Comparison of ENCODE assay signal across 1 cellular context in the genomic region with DNA sequence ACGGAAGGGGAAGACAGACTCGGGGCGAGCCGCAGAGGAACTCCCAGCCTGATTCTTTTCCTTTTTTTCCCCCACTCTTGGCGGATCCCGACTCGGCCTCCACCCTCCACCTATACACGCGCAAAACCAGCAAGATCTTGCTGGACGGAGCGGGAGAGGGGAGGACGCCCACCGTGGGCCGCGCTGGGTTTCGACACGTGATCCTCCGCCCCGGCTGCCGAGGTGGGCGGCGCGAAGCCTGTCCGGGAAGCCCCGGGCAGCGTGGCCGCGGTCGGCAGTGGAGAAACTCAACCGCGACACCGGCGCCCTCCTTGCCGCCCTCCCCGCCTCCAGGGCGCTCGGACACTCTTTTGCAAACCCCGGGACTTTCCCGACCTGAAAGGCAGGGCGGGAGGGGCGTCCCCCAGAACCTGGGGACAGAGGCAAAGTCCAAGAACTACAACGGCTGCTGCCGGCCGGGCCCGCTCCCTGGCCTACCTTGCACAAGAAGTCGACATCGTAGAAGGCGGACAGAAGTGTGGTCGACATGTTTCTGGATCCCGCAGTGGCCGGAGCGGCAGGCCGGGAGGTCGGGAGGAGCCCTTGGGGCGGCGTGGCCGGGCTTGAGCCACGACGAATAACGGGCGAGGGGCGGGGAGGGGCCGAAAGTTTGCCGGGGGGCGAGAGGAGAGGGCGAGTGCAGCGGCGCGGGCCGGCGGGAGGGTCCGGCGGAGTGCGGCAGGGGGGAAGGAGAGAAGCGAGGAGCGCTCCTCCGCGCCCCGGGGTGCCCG.
TF ChIP-seq lines count a peak whose summit lies in the region.

No MANE protein-coding gene starts in this region.

TF ChIP-seq in SK-N-SH, 30 proteins besides CTCF, POLR2A, EP300 and RAD21 (continued from another document):
- TF ChIP-seq, protein P1, sequence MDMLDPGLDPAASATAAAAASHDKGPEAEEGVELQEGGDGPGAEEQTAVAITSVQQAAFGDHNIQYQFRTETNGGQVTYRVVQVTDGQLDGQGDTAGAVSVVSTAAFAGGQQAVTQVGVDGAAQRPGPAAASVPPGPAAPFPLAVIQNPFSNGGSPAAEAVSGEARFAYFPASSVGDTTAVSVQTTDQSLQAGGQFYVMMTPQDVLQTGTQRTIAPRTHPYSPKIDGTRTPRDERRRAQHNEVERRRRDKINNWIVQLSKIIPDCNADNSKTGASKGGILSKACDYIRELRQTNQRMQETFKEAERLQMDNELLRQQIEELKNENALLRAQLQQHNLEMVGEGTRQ (IDR thresholded peaks at IDR 0.05; ENCODE audit: borderline replicate concordance, low read depth, low read length), result peak; percentile 52; the same call in 1 of the 2 replicates
- TF ChIP-seq REST (IDR thresholded peaks at IDR 0.05; ENCODE audit: low read depth, low read length), result peak; percentile 24; the same call in 1 of the 2 replicates
- no peak; the same call in 1 of the 2 replicates for TF ChIP-seq SIN3A (IDR thresholded peaks at IDR 0.05; ENCODE audit: borderline replicate concordance, low read depth, low read length)
- peak; percentile 72 for TF ChIP-seq POLR2AphosphoS5 (IDR thresholded peaks at IDR 0.05; ENCODE audit: low read depth, low read length)
- 0 out of 2 replicates have a peak, but pooled peaks have one; percentile 21 for TF ChIP-seq GABPA (IDR thresholded peaks at IDR 0.05; ENCODE audit: low read depth)
- no peak for TF ChIP-seq ELF1 (IDR thresholded peaks at IDR 0.05)
- TF ChIP-seq TEAD4 (IDR thresholded peaks at IDR 0.05; ENCODE audit: borderline replicate concordance, insufficient read depth), result no peak
- TF ChIP-seq FOXM1 (IDR thresholded peaks at IDR 0.05; ENCODE audit: low read depth), result 0 out of 2 replicates have a peak, but pooled peaks have one; percentile 6
- TF ChIP-seq RCOR1 (IDR thresholded peaks at IDR 0.05; ENCODE audit: low read length), result 0 out of 2 replicates have a peak, but pooled peaks have one; percentile 1
- TF ChIP-seq, protein P2, sequence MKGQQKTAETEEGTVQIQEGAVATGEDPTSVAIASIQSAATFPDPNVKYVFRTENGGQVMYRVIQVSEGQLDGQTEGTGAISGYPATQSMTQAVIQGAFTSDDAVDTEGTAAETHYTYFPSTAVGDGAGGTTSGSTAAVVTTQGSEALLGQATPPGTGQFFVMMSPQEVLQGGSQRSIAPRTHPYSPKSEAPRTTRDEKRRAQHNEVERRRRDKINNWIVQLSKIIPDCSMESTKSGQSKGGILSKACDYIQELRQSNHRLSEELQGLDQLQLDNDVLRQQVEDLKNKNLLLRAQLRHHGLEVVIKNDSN (IDR thresholded peaks at IDR 0.05; ENCODE audit: borderline replicate concordance, low read depth), result peak; percentile 85
